Comparison of ENCODE assay signal across 15 cellular contexts in genomic region chr12:82842480-82842879, GRCh38.
DNase-seq lines count a peak whose midpoint lies in the region; TF ChIP-seq lines count a peak whose summit lies in the region.
"Had no signal": no experiment of that assay in that cellular context is flagged by ENCODE, and none has a peak within 500 bp of the region (broad histone marks: within the 10 kb centered on the region; RNA-seq: fewer than 3 reads in every experiment).

No MANE protein-coding gene starts in this region.

- TF ChIP-seq CTCF in tibial nerve (IDR thresholded peaks at IDR 0.05) (no peak), Peyer's patch (IDR thresholded peaks at IDR 0.05) (no peak)

- H3K36me3 ChIP-seq in MG63 (no peaks in the 10 kb centered on the region), tibial nerve (peaks cover 0 to 4% (median 0%) of the 10 kb centered on the region in 3 donors), Peyer's patch (no peaks in the 10 kb centered on the region)
- H3K36me3 ChIP-seq: BLaER1 had no signal

- no peaks in the 10 kb centered on the region for H3K27me3 ChIP-seq in MG63
- no peaks in the 10 kb centered on the region for H3K27me3 ChIP-seq in tibial nerve
- no peaks in the 10 kb centered on the region for H3K27me3 ChIP-seq in Peyer's patch
- H3K27me3 ChIP-seq: BLaER1 had no signal

- no peak for TF ChIP-seq EP300 in tibial nerve (IDR thresholded peaks at IDR 0.05)

- DNase-seq in caudate nucleus (lab: John Stamatoyannopoulos, UW) = no peak
- peak; percentile 52 for DNase-seq in foreskin melanocyte
- DNase-seq in MG63 = no peak
- no peak for DNase-seq in tibial nerve (ENCODE audit: low spot score in 2 of 2)
- DNase-seq in Peyer's patch = no peak
- DNase-seq: Caco-2; CD4-positive, CD25-positive, alpha-beta regulatory T cell; CD8-positive, alpha-beta T cell; DMS153; DND-41; H9 had no signal

- WGBS in tibial nerve, 2 donors = 74 to 87% methylated on average over 3 of the region's 3 CpGs

- H3K27ac ChIP-seq in caudate nucleus (ENCODE audit: low read depth, low read length) = peak overlapping the region; percentile 39
- H3K27ac ChIP-seq in temporal lobe (ENCODE audit: low read depth, low read length) = peak overlapping the region; percentile 44
- H3K27ac ChIP-seq in tibial nerve = no peak overlapping the region
- no peak overlapping the region for H3K27ac ChIP-seq in Peyer's patch
- H3K27ac ChIP-seq: BLaER1, C4-2B had no signal

- H3K9me3 ChIP-seq in MG63 (no peaks in the 10 kb centered on the region), tibial nerve (no peaks in the 10 kb centered on the region), Peyer's patch (peaks cover 0 to 5% (median 0%) of the 10 kb centered on the region in 4 donors)
- H3K9me3 ChIP-seq: BLaER1, Caco-2 had no signal

- TF ChIP-seq POLR2A in tibial nerve (IDR thresholded peaks at IDR 0.05) (no peak), Peyer's patch (IDR thresholded peaks at IDR 0.05) (no peak)

- H3K4me1 ChIP-seq in tibial nerve (peaks cover 0 to 14% (median 4%) of the 10 kb centered on the region in 4 donors), Peyer's patch (no peaks in the 10 kb centered on the region)
- H3K4me1 ChIP-seq: BLaER1, Caco-2 had no signal

- H3K4me3 ChIP-seq in MG63 (no peak overlapping the region), tibial nerve (no peak overlapping the region), Peyer's patch (no peak overlapping the region)
- H3K4me3 ChIP-seq: BLaER1, GM23338 had no signal

Comparison
In these comparisons a context has a peak if more than half of its experiments do, and no peak if none do; other contexts are left out.
1. H3K27ac ChIP-seq: peak in caudate nucleus (single experiment) and temporal lobe (single experiment); none in tibial nerve (0 of 4) and Peyer's patch (0 of 4).